In genomic region chr3:58536501-58537411, GRCh38 we compare ENCODE assay signal across 9 cellular contexts. TPM values are rescaled to one million over a fixed set of nuclear protein-coding genes. Genes with fewer than 3 reads are reported as not detected.
DNase-seq lines count a peak whose midpoint lies in the region; ATAC-seq and TF ChIP-seq lines count a peak whose summit lies in the region.
"Had no signal": no experiment of that assay in that cellular context is flagged by ENCODE, and none has a peak within 500 bp of the region (broad histone marks: within the 10 kb centered on the region; RNA-seq: fewer than 3 reads in every experiment).

Gene ACOX2, minus strand, starts transcription at chr3:58537190. Its CDS starts 2,084 bp downstream, at chr3:58535106.

- H3K27ac Mint-ChIP-seq in activated CD8-positive, alpha-beta T cell treated with anti-CD3 and anti-CD28 coated beads for 36 hours = no peak within 1 kb of the TSS

- no peaks in the 10 kb centered on the region for H3K36me3 Mint-ChIP-seq in activated CD8-positive, alpha-beta T cell treated with anti-CD3 and anti-CD28 coated beads for 36 hours (ENCODE audit: low read depth)

- H3K4me1 Mint-ChIP-seq in activated CD8-positive, alpha-beta T cell treated with anti-CD3 and anti-CD28 coated beads for 36 hours (ENCODE audit: low read depth) = peaks cover 12% of the 10 kb centered on the region

- CTCF ChIA-PET in activated CD8-positive, alpha-beta T cell treated with anti-CD3 and anti-CD28 coated beads for 36 hours (lab: Charles Lee) = interaction anchor here (0.8 to 1.7 kb wide), 6 partner anchors 25 to 359 kb away, joined by 3 to 5 read pairs (median 3); no protein-coding TSS in a partner anchor

- in situ Hi-C loops in astrocyte of the spinal cord (cut with HindIII; ENCODE audit: low sequenced_read_pairs) = no loop called here

- intact Hi-C loops in activated CD8-positive, alpha-beta T cell treated with anti-CD3 and anti-CD28 coated beads for 36 hours (cut with micrococcal nuclease) = loop anchor here (10.0 kb wide), 1 partner anchor 102 kb away; the partner anchor contains the start of gene PDHB

- DNase-seq in GM04504 (ENCODE audit: low read depth) (peak; percentile 58), astrocyte of the spinal cord (ENCODE audit: low read depth, low spot score) (peak; percentile 49), islet precursor cell (peak; percentile 56), skeletal muscle cell (ENCODE audit: low read depth) (no peak), SHP77 treated with DMSO at 0.1 percent for 48 hours (lab: John Stamatoyannopoulos, UW) (no peak)
- DNase-seq in activated CD8-positive, alpha-beta T cell treated with anti-CD3 and anti-CD28 coated beads for 36 hours = no peak
- DNase-seq: activated CD4-positive, alpha-beta T cell treated with anti-CD3 and anti-CD28 coated beads, Interleukin-2, amount 50 U/mL, for 4 hours had no signal

- POLR2A ChIA-PET in activated CD8-positive, alpha-beta T cell treated with anti-CD3 and anti-CD28 coated beads for 36 hours (lab: Charles Lee) = no interaction called here

- TF ChIP-seq CTCF in astrocyte of the spinal cord (IDR thresholded peaks at IDR 0.05; ENCODE audit: low read depth, low read length) = no peak
- no peak for TF ChIP-seq CTCF in activated CD8-positive, alpha-beta T cell treated with anti-CD3 and anti-CD28 coated beads for 36 hours (IDR thresholded peaks at IDR 0.05)

- no peaks in the 10 kb centered on the region for H3K9me3 Mint-ChIP-seq in activated CD8-positive, alpha-beta T cell treated with anti-CD3 and anti-CD28 coated beads for 36 hours

- ATAC-seq in GM21360 (IDR thresholded peaks at IDR 0.05; ENCODE audit: unreplicated experiment) (no peak), HG02610 (IDR thresholded peaks at IDR 0.05; ENCODE audit: unreplicated experiment) (no peak)
- ATAC-seq in activated CD8-positive, alpha-beta T cell treated with anti-CD3 and anti-CD28 coated beads for 36 hours = no peak

- no peak within 1 kb of the TSS for H3K4me3 Mint-ChIP-seq in activated CD8-positive, alpha-beta T cell treated with anti-CD3 and anti-CD28 coated beads for 36 hours

- H3K27me3 Mint-ChIP-seq in activated CD8-positive, alpha-beta T cell treated with anti-CD3 and anti-CD28 coated beads for 36 hours = no peaks in the 10 kb centered on the region

- H3K4me3 ChIP-seq in astrocyte of the spinal cord (ENCODE audit: low read depth, low read length) (peak within 1 kb of the TSS; percentile 12), skeletal muscle cell (ENCODE audit: low read depth, low read length) (peak within 1 kb of the TSS; percentile 31)

RNA-seq across cellular contexts. Expression of gene ACOX2, which starts in this region (rescaled TPM):
- total RNA-seq in activated CD8-positive, alpha-beta T cell treated with anti-CD3 and anti-CD28 coated beads for 36 hours = not detected

Comparison
In these comparisons a context has a peak if more than half of its experiments do, and no peak if none do; other contexts are left out.
1. DNase-seq: peak in GM04504 (single experiment), astrocyte of the spinal cord (single experiment) and islet precursor cell (single experiment); none in skeletal muscle cell (single experiment), activated CD8-positive, alpha-beta T cell treated with anti-CD3 and anti-CD28 coated beads for 36 hours (single experiment) and SHP77 treated with DMSO at 0.1 percent for 48 hours (single experiment).